17 cellular contexts compared by ENCODE assay signal in the genomic region with DNA sequence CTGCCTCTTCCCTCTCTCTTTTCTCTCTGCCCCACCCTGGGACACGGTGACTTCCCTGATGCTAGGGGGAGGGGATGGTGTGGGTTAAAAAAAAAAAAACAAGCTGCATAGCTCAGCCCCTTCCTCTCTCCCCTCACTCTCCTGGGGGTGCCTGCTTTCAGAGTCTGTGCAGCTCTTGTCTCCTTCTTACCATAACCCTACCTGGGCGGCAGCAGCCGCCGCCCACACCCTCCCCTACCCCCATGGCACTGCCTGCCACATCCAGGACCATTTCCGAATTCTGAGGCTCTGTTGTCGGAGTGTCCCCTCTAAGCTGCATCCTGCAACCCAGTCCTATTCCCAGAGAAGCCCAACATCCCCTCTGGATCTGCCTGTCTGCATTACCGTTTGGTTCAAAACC. TPM values are rescaled to one million over a fixed set of nuclear protein-coding genes. Genes with fewer than 3 reads are reported as not detected.
DNase-seq lines count a peak whose midpoint lies in the region; TF ChIP-seq lines count a peak whose summit lies in the region.
"Had no signal": no experiment of that assay in that cellular context is flagged by ENCODE, and none has a peak within 500 bp of the region (broad histone marks: within the 10 kb centered on the region; RNA-seq: fewer than 3 reads in every experiment).

No MANE protein-coding gene starts in this region.

- peak; percentile 17 for DNase-seq in activated CD8-positive, alpha-beta memory T cell treated with anti-CD3 and anti-CD28 coated beads, Interleukin-2, amount 50 U/mL, for 48 hours
- DNase-seq in activated CD8-positive, alpha-beta memory T cell treated with anti-CD3 and anti-CD28 coated beads, Interleukin-2, amount 50 U/mL, for 4 hours = no peak
- DNase-seq in GM13977 (ENCODE audit: low spot score) = peak; percentile 3
- DNase-seq in ecto neural progenitor cell (ENCODE audit: low spot score) = peak; percentile 17
- DNase-seq in osteocyte (ENCODE audit: extremely low spot score, unreplicated experiment) = peak; percentile 57
- no peak for DNase-seq in MG63
- no peak for DNase-seq in HPDE6-E6E7 (ENCODE audit: extremely low spot score)
- no peak for DNase-seq in T1000 (lab: John Stamatoyannopoulos, UW)
- DNase-seq: 8988T; AML-193; Caco-2; CD8-positive, alpha-beta memory T cell; DND-41; GDM1; HCEC 1CT; HFFc6 had no signal

- no peaks in the 10 kb centered on the region for H3K27me3 ChIP-seq in MG63
- H3K27me3 ChIP-seq: BLaER1 had no signal

- no peaks in the 10 kb centered on the region for H3K9me3 ChIP-seq in MG63
- H3K9me3 ChIP-seq: BLaER1, Caco-2 had no signal

- H3K4me3 Mint-ChIP-seq in osteocyte (ENCODE audit: unreplicated experiment) = no peak overlapping the region
- H3K4me3 Mint-ChIP-seq: CD8-positive, alpha-beta memory T cell; HFFc6 had no signal

- H3K27me3 Mint-ChIP-seq in osteocyte (ENCODE audit: unreplicated experiment) = no peaks in the 10 kb centered on the region
- H3K27me3 Mint-ChIP-seq: CD8-positive, alpha-beta memory T cell had no signal

- H3K27ac Mint-ChIP-seq in osteocyte (ENCODE audit: unreplicated experiment) = no peak overlapping the region
- H3K27ac Mint-ChIP-seq: HFFc6 had no signal

- in situ Hi-C loops in GM13977 (cut with MboI; ENCODE audit: low pct_unique_long_range_greater_than_20kb, low sequenced_read_pairs, unreplicated experiment) = no loop called here

- no peak overlapping the region for H3K4me3 ChIP-seq in MG63
- H3K4me3 ChIP-seq: BLaER1 had no signal

- H3K4me1 Mint-ChIP-seq in osteocyte (ENCODE audit: unreplicated experiment) = peaks cover 20% of the 10 kb centered on the region

- no peaks in the 10 kb centered on the region for H3K36me3 ChIP-seq in MG63
- H3K36me3 ChIP-seq: BLaER1 had no signal

- TF ChIP-seq CTCF in GM13977 (IDR thresholded peaks at IDR 0.05; ENCODE audit: extremely low read depth, insufficient read depth, missing control alignments) = no peak
- no peak for TF ChIP-seq CTCF in osteocyte (IDR thresholded peaks at IDR 0.05)

- H3K9me3 Mint-ChIP-seq in osteocyte (ENCODE audit: unreplicated experiment) = no peaks in the 10 kb centered on the region
- H3K9me3 Mint-ChIP-seq: CD8-positive, alpha-beta memory T cell; HFFc6 had no signal

- peaks cover 6% of the 10 kb centered on the region for H3K36me3 Mint-ChIP-seq in osteocyte (ENCODE audit: unreplicated experiment)

RNA-seq across cellular contexts. Expression of a gene that starts 16.0 kb away (rescaled TPM):
- total RNA-seq in osteocyte = 13.1 and 16.1 TPM in 2 replicates
- total RNA-seq in MG63 (2014; rRNA removed; shearing (Covaris generic); ENCODE audit: low replicate concordance) = 6.0 and 11.5 TPM in 2 replicates

Comparison
In these comparisons a context has a peak if more than half of its experiments do, and no peak if none do; other contexts are left out.
1. DNase-seq: peak in activated CD8-positive, alpha-beta memory T cell treated with anti-CD3 and anti-CD28 coated beads, Interleukin-2, amount 50 U/mL, for 48 hours (single experiment), GM13977 (single experiment), ecto neural progenitor cell (single experiment) and osteocyte (single experiment); none in activated CD8-positive, alpha-beta memory T cell treated with anti-CD3 and anti-CD28 coated beads, Interleukin-2, amount 50 U/mL, for 4 hours (single experiment), MG63 (single experiment), HPDE6-E6E7 (single experiment) and T1000 (single experiment).